Comparison of ENCODE assay signal across 16 cellular contexts in the genomic region with DNA sequence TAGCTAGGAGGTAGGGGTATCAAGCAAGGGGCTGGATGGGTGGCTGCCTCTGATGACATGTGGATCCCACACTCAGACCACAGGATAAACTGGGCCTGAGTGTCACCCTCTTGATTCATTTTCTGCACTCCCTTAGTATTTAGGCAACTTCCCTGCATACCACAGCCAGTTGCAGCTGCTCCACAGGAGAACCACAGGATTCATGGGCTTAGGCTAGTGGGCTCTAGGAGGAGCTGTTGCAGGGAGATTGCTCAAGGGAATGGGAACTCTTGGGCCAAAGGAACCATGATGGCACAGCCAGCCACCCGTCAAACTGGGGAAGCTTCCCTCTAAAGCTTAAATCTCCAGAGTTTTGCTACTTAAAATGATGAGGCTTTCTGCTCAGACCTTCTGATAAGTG.
DNase-seq lines count a peak whose midpoint lies in the region; ATAC-seq and TF ChIP-seq lines count a peak whose summit lies in the region.
"Had no signal": no experiment of that assay in that cellular context is flagged by ENCODE, and none has a peak within 500 bp of the region (broad histone marks: within the 10 kb centered on the region; RNA-seq: fewer than 3 reads in every experiment).

No MANE protein-coding gene starts in this region.

- H3F3A ChIP-seq in GM23338 (replicated peaks; ENCODE audit: low read depth) (no peaks in the 10 kb centered on the region), GM23248 (ENCODE audit: insufficient read depth) (no peaks in the 10 kb centered on the region)

- POLR2A ChIA-PET in RWPE1 (lab: Yijun Ruan, JAX; ENCODE audit: low non-redundant PET): no interaction called here

- no peaks in the 10 kb centered on the region for H3K79me1 ChIP-seq in mesendoderm (ENCODE audit: low read length)

- no peak overlapping the region for H2AFZ ChIP-seq in GM23338
- H2AFZ ChIP-seq in GM23248: no peak overlapping the region

- intact Hi-C loops in mucosa of descending colon (cut with DNase I, micrococcal nuclease): no loop called here
- intact Hi-C loops in activated naive CD4-positive, alpha-beta T cell treated with anti-CD3 and anti-CD28 coated beads for 36 hours (cut with micrococcal nuclease): no loop called here

- H3K79me2 ChIP-seq in GM23338 (replicated peaks; ENCODE audit: insufficient read depth): no peaks in the 10 kb centered on the region
- H3K79me2 ChIP-seq in mesendoderm (ENCODE audit: control insufficient read depth, insufficient read depth, low read length): no peaks in the 10 kb centered on the region
- H3K79me2 ChIP-seq in GM23248 (ENCODE audit: insufficient read depth): no peaks in the 10 kb centered on the region

- ATAC-seq in GM23338 (peak; percentile 80), mucosa of descending colon (no peak)

- H3K4me3 Mint-ChIP-seq in GM23338: no peak overlapping the region
- no peak overlapping the region for H3K4me3 Mint-ChIP-seq in activated naive CD4-positive, alpha-beta T cell treated with anti-CD3 and anti-CD28 coated beads for 36 hours

- H2AK5ac ChIP-seq in mesendoderm (ENCODE audit: low read length): no peak overlapping the region

- TF ChIP-seq CTCF in AG10803 (conservative IDR thresholded peaks at IDR 0.05; ENCODE audit: low read length) (no peak), GM23338 (conservative IDR thresholded peaks at IDR 0.05; ENCODE audit: low read depth in 2 of 2) (peak; percentile 42 to 64; a peak in 3 of 4 replicates), choroid plexus epithelial cell (conservative IDR thresholded peaks at IDR 0.05; ENCODE audit: low read depth, low read length) (peak; percentile 11), mucosa of descending colon (IDR thresholded peaks at IDR 0.05) (no peak), RWPE1 (conservative IDR thresholded peaks at IDR 0.05; ENCODE audit: low read depth) (no peak)

- H3K4me3 ChIP-seq in AG10803 (ENCODE audit: low read length): no peak overlapping the region
- H3K4me3 ChIP-seq in GM23338: no peak overlapping the region
- no peak overlapping the region for H3K4me3 ChIP-seq in choroid plexus epithelial cell (ENCODE audit: low read depth, low read length)
- no peak overlapping the region for H3K4me3 ChIP-seq in mesendoderm (ENCODE audit: low read length)
- H3K4me3 ChIP-seq in mucosa of descending colon: no peak overlapping the region
- no peak overlapping the region for H3K4me3 ChIP-seq in GM23248

- H3K27me3 Mint-ChIP-seq in GM23338 (ENCODE audit: insufficient read depth, low read depth, poor library complexity): peaks cover 3% of the 10 kb centered on the region
- peaks cover 5% of the 10 kb centered on the region for H3K27me3 Mint-ChIP-seq in activated naive CD4-positive, alpha-beta T cell treated with anti-CD3 and anti-CD28 coated beads for 36 hours (ENCODE audit: low read depth)

- peaks cover 3% of the 10 kb centered on the region; the same call in 1 of the 2 replicates for H3K36me3 ChIP-seq in GM23338 (ENCODE audit: insufficient read depth)
- no peaks in the 10 kb centered on the region for H3K36me3 ChIP-seq in mesendoderm (ENCODE audit: control insufficient read depth, insufficient read depth, low read length)
- H3K36me3 ChIP-seq in mucosa of descending colon (ENCODE audit: low read depth): no peaks in the 10 kb centered on the region
- H3K36me3 ChIP-seq in GM23248 (ENCODE audit: low read depth): no peaks in the 10 kb centered on the region

- H4K20me1 ChIP-seq in GM23338 (replicated peaks; ENCODE audit: insufficient read depth): no peaks in the 10 kb centered on the region
- no peaks in the 10 kb centered on the region for H4K20me1 ChIP-seq in GM23248 (ENCODE audit: insufficient read depth)

- peaks cover 8% of the 10 kb centered on the region; the same call in 2 of the 3 replicates for H3K36me3 Mint-ChIP-seq in GM23338 (ENCODE audit: low read depth)
- H3K36me3 Mint-ChIP-seq in activated naive CD4-positive, alpha-beta T cell treated with anti-CD3 and anti-CD28 coated beads for 36 hours (ENCODE audit: low read depth): no peaks in the 10 kb centered on the region

- H3K4me2 ChIP-seq in GM23338 (no peak overlapping the region), mesendoderm (ENCODE audit: low read length) (no peak overlapping the region), GM23248 (ENCODE audit: unreplicated experiment) (no peak overlapping the region)

- in situ Hi-C loops in GM23248 (cut with MboI): no loop called here

- H4K5ac ChIP-seq in mesendoderm (ENCODE audit: low read length): no peak overlapping the region

- no peak overlapping the region for H4K8ac ChIP-seq in mesendoderm (ENCODE audit: low read depth, low read length)

- H3K4me1 Mint-ChIP-seq in GM23338: peaks cover 5% of the 10 kb centered on the region
- H3K4me1 Mint-ChIP-seq in activated naive CD4-positive, alpha-beta T cell treated with anti-CD3 and anti-CD28 coated beads for 36 hours (ENCODE audit: low read depth): no peaks in the 10 kb centered on the region

- H3K9me3 Mint-ChIP-seq in GM23338: peaks cover 34% of the 10 kb centered on the region
- H3K9me3 Mint-ChIP-seq in activated naive CD4-positive, alpha-beta T cell treated with anti-CD3 and anti-CD28 coated beads for 36 hours: peaks cover 9% of the 10 kb centered on the region

- WGBS in mesendoderm (ENCODE audit: extremely low coverage, insufficient coverage, low lambda C conversion rate): no CpG with 5 or more reads among the region's 1 CpG
- 20 to 64% methylated on average over 1 of the region's 1 CpG for WGBS in GM23248 (ENCODE audit: low coverage in 1 of 2, low lambda C conversion rate in 2 of 2, missing lambda C conversion rate in 2 of 2), 2 experiments

- CTCF ChIA-PET in activated naive CD4-positive, alpha-beta T cell treated with anti-CD3 and anti-CD28 coated beads for 36 hours (lab: Charles Lee): no interaction called here
- CTCF ChIA-PET in RWPE1 (lab: Yijun Ruan, JAX): no interaction called here

- no peaks in the 10 kb centered on the region; the same call in 1 of the 2 replicates for H3K4me1 ChIP-seq in GM23338 (ENCODE audit: insufficient read depth)
- H3K4me1 ChIP-seq in mesendoderm (ENCODE audit: control insufficient read depth, low read depth, low read length): no peaks in the 10 kb centered on the region
- H3K4me1 ChIP-seq in mucosa of descending colon (ENCODE audit: low read depth): no peaks in the 10 kb centered on the region
- no peaks in the 10 kb centered on the region for H3K4me1 ChIP-seq in GM23248 (ENCODE audit: insufficient read depth)
- H3K4me1 ChIP-seq: Caco-2 had no signal

- H2BK15ac ChIP-seq in mesendoderm (replicated peaks; ENCODE audit: low read depth): no peak overlapping the region

- H3K56ac ChIP-seq in mesendoderm (ENCODE audit: low read length): no peak overlapping the region

- H3K9ac ChIP-seq in mesendoderm (ENCODE audit: low read length) (no peak overlapping the region), GM23248 (no peak overlapping the region)

- H3K9me2 ChIP-seq in GM23338 (ENCODE audit: insufficient read depth): peaks cover 15% of the 10 kb centered on the region; the same call in 1 of the 2 replicates
- no peaks in the 10 kb centered on the region for H3K9me2 ChIP-seq in GM23248 (ENCODE audit: insufficient read depth)

- H3K18ac ChIP-seq in mesendoderm (ENCODE audit: low read length): no peak overlapping the region

- H3K9me3 ChIP-seq in mucosa of descending colon: no peaks in the 10 kb centered on the region
- no peaks in the 10 kb centered on the region for H3K9me3 ChIP-seq in GM23248 (ENCODE audit: low read depth)
- H3K9me3 ChIP-seq: Caco-2 had no signal

- H3K27ac ChIP-seq in GM23338 (ENCODE audit: low read depth) (no peak overlapping the region), mesendoderm (ENCODE audit: low read depth, low read length) (no peak overlapping the region), RWPE1 (no peak overlapping the region), GM23248 (no peak overlapping the region)

- H3K4ac ChIP-seq in mesendoderm (ENCODE audit: low read depth, low read length): no peak overlapping the region

- no peak overlapping the region for H3K27ac Mint-ChIP-seq in GM23338
- no peak overlapping the region for H3K27ac Mint-ChIP-seq in activated naive CD4-positive, alpha-beta T cell treated with anti-CD3 and anti-CD28 coated beads for 36 hours

- H3K27me3 ChIP-seq in GM23338 (ENCODE audit: insufficient read depth) (no peaks in the 10 kb centered on the region), mesendoderm (ENCODE audit: insufficient read depth, low read length, poor library complexity) (no peaks in the 10 kb centered on the region), GM23248 (replicated peaks; ENCODE audit: insufficient read depth) (no peaks in the 10 kb centered on the region)

- no peak overlapping the region for H2BK120ac ChIP-seq in mesendoderm (ENCODE audit: low read depth, low read length)

- no peak overlapping the region for H3K23ac ChIP-seq in mesendoderm (ENCODE audit: low read length)

- DNase-seq in AG10803 (ENCODE audit: low read depth): peak; percentile 1
- DNase-seq in GM23338 (ENCODE audit: low spot score): peak; percentile 41
- no peak for DNase-seq in choroid plexus epithelial cell (ENCODE audit: low read depth)
- DNase-seq in mesendoderm: peak; percentile 41
- DNase-seq in mucosa of descending colon: no peak
- no peak for DNase-seq in activated naive CD4-positive, alpha-beta T cell treated with anti-CD3 and anti-CD28 coated beads for 36 hours
- no peak for DNase-seq in RWPE1 (ENCODE audit: low spot score)
- no peak for DNase-seq in GM23248
- DNase-seq: 8988T; Caco-2; GDM1; GOT3; NCI-H1092 treated with DMSO at 0.1 percent for 48 hours; NCI-H1694; NCI-H69; NK-92 treated with Interleukin-12 subunit alpha and Interleukin-12 subunit beta, amount 100 ng/mL, for 24 hours had no signal

- no peak overlapping the region for H2BK5ac ChIP-seq in mesendoderm (ENCODE audit: low read length)

TF ChIP-seq in GM23338, 12 proteins besides CTCF, POLR2A, EP300 and RAD21 (continues in another document):
- TF ChIP-seq JUNB (IDR thresholded peaks at IDR 0.05; ENCODE audit: unreplicated experiment): no peak

Comparison
In these comparisons a context has a peak if more than half of its experiments do, and no peak if none do; other contexts are left out.
1. DNase-seq: peak in AG10803 (single experiment), GM23338 (single experiment) and mesendoderm (single experiment); none in choroid plexus epithelial cell (single experiment), mucosa of descending colon (0 of 3), activated naive CD4-positive, alpha-beta T cell treated with anti-CD3 and anti-CD28 coated beads for 36 hours (single experiment), RWPE1 (single experiment) and GM23248 (single experiment).
2. CTCF ChIP-seq: peak in GM23338 (2 of 2) and choroid plexus epithelial cell (single experiment); none in AG10803 (single experiment), mucosa of descending colon (single experiment) and RWPE1 (single experiment).